ENCODE assay signal across 17 cellular contexts in the genomic region with DNA sequence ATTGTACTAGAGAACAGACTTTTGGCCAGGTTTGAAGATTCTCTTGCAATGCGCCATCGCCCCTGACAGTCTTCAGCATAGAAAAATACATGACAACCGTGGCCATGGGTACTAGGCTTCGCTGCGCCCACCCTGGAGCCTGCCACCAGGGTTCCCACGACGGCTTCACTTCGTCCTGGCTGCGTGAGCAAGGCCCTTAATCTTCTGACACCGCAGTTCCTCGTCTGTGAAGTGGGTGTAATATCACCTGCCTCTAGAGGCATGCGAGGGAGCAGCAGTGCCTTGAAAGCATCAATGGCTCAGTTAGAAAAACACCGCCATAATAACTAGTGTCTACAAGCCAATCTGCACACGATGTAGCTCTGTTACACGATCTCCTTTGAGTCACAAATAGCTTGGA.
A peak's percentile ranks its signal among the peaks of the same experiment; 100 is the strongest.
DNase-seq lines count a peak whose midpoint lies in the region; ATAC-seq, FAIRE-seq and TF ChIP-seq lines count a peak whose summit lies in the region.
"Had no signal": no experiment of that assay in that cellular context is flagged by ENCODE, and none has a peak within 500 bp of the region (broad histone marks: within the 10 kb centered on the region; RNA-seq: fewer than 3 reads in every experiment).

No MANE protein-coding gene starts in this region.

- no peaks in the 10 kb centered on the region for H3K9me3 ChIP-seq in HepG2 (ENCODE audit: low read length)
- no peaks in the 10 kb centered on the region for H3K9me3 ChIP-seq in right lobe of liver
- H3K9me3 ChIP-seq: Peyer's patch had no signal

- H3K36me3 Mint-ChIP-seq in brain, result no peaks in the 10 kb centered on the region
- no peaks in the 10 kb centered on the region for H3K36me3 Mint-ChIP-seq in nephron progenitor cell (ENCODE audit: low read depth)
- H3K36me3 Mint-ChIP-seq: IgD-negative memory B cell had no signal

- no peak overlapping the region for H3K9ac ChIP-seq in HepG2 (ENCODE audit: insufficient read depth, low read depth, low read length)

- H3K27ac Mint-ChIP-seq in brain (peak overlapping the region in 3 of 5 experiments; percentile 20 to 64 (median 36)), nephron progenitor cell (peak overlapping the region; percentile 48)
- H3K27ac Mint-ChIP-seq: IgD-negative memory B cell had no signal

- no peak for FAIRE-seq in HepG2 (lab: Jason Lieb, UNC)
- FAIRE-seq: GM12878, GM18507 had no signal

- in situ Hi-C loops in HepG2 (cut with HindIII; ENCODE audit: extremely low pct_ligation_motif_present, low pct_unique_long_range_greater_than_20kb), result no loop called here

- H3K4me3 Mint-ChIP-seq in brain (no peak overlapping the region), nephron progenitor cell (no peak overlapping the region)
- H3K4me3 Mint-ChIP-seq: IgD-negative memory B cell had no signal

- ATAC-seq in HepG2 (no peak), right lobe of liver (no peak)
- ATAC-seq: GM12878 had no signal

- intact Hi-C loops in HepG2 (cut with micrococcal nuclease; ENCODE audit: unreplicated experiment), result no loop called here
- intact Hi-C loops in right lobe of liver (cut with DNase I), result no loop called here

- H3K4me1 Mint-ChIP-seq in brain (peaks cover 22% of the 10 kb centered on the region), nephron progenitor cell (peaks cover 47% of the 10 kb centered on the region)
- H3K4me1 Mint-ChIP-seq: IgD-negative memory B cell had no signal

- TF ChIP-seq POLR2A in HepG2 (IDR thresholded peaks at IDR 0.05; ENCODE audit: insufficient read depth in 1 of 2, low read depth in 2 of 2, low read length in 2 of 2), result no peak
- TF ChIP-seq POLR2A in right lobe of liver (IDR thresholded peaks at IDR 0.05), result no peak

- peaks cover 7% of the 10 kb centered on the region; the same call in 1 of the 2 replicates for H3K4me1 ChIP-seq in HepG2 (ENCODE audit: insufficient read depth, low read length)
- H3K4me1 ChIP-seq in right lobe of liver, result no peaks in the 10 kb centered on the region
- H3K4me1 ChIP-seq: Peyer's patch had no signal

- H3K27me3 Mint-ChIP-seq in brain (peaks cover 9% of the 10 kb centered on the region), nephron progenitor cell (ENCODE audit: low read depth, poor library complexity) (peaks cover 29% of the 10 kb centered on the region)

- H3K9me3 Mint-ChIP-seq in brain (peaks cover 0 to 3% (median 0%) of the 10 kb centered on the region in 5 experiments), nephron progenitor cell (peaks cover 7% of the 10 kb centered on the region)

- no peak overlapping the region for H3K27ac ChIP-seq in HepG2 (ENCODE audit: extremely low read length, insufficient read depth, low read length)
- no peak overlapping the region for H3K27ac ChIP-seq in right lobe of liver
- H3K27ac ChIP-seq: Peyer's patch had no signal

- H4K20me1 ChIP-seq in HepG2 (ENCODE audit: insufficient read depth, low read length), result no peaks in the 10 kb centered on the region

- DNase-seq in HepG2 (ENCODE audit: low spot score) (no peak), right lobe of liver (no peak), nephron progenitor cell (no peak), NOMO-1 (lab: John Stamatoyannopoulos, UW; ENCODE audit: unreplicated experiment in 2 of 2) (no peak), AG20443 (ENCODE audit: low spot score) (no peak), T-helper 1 cell (no peak), AG08395 (ENCODE audit: low spot score) (no peak)
- DNase-seq: HCEC 1CT, NCI-H1417 treated with DMSO at 0.1 percent for 48 hours, NCI-H2029, NCI-H510A treated with DMSO at 0.1 percent for 48 hours, SHP77 had no signal

- peaks cover 2 to 23% of the 10 kb centered on the region in 2 experiments; a peak in 4 of 5 replicates for H3K27me3 ChIP-seq in HepG2 (ENCODE audit: control insufficient read depth in 1 of 2, insufficient read depth in 2 of 2, low read length in 2 of 2)
- no peaks in the 10 kb centered on the region for H3K27me3 ChIP-seq in right lobe of liver
- H3K27me3 ChIP-seq: Peyer's patch had no signal

- no peak for TF ChIP-seq CTCF in HepG2 (CRISPR knock-in tag; IDR thresholded peaks at IDR 0.05)
- no peak for TF ChIP-seq CTCF in right lobe of liver (IDR thresholded peaks at IDR 0.05)
- no peak for TF ChIP-seq CTCF in brain (conservative IDR thresholded peaks at IDR 0.05)
- TF ChIP-seq CTCF in nephron progenitor cell (IDR thresholded peaks at IDR 0.05), result no peak

- POLR2A ChIA-PET in HepG2 (lab: Yijun Ruan, JAX), result no interaction called here

- no peak overlapping the region for H2AFZ ChIP-seq in HepG2 (ENCODE audit: low read length)

- TF ChIP-seq RAD21 in HepG2 (CRISPR knock-in tag; IDR thresholded peaks at IDR 0.05), result no peak

- BruUV-seq in HepG2 (replicated peaks; lab: Mats Ljungman, UMichigan), result no TSS peak

- WGBS in HepG2 (ENCODE audit: low lambda C conversion rate), result 68% methylated on average over 14 of the region's 15 CpGs
- 67% methylated on average over 5 of the region's 15 CpGs for WGBS in right lobe of liver (ENCODE audit: insufficient coverage, low coverage, low lambda C conversion rate, missing lambda C conversion rate)

- H3K4me2 ChIP-seq in HepG2 (ENCODE audit: low read depth, low read length), result no peak overlapping the region

- H3K36me3 ChIP-seq in HepG2 (replicated peaks in 1 of 2; ENCODE audit: control insufficient read depth in 1 of 2, insufficient read depth in 2 of 2, low read length in 2 of 2) (no peaks in the 10 kb centered on the region), right lobe of liver (no peaks in the 10 kb centered on the region)
- H3K36me3 ChIP-seq: Peyer's patch had no signal

- no peaks in the 10 kb centered on the region for H3K79me2 ChIP-seq in HepG2 (ENCODE audit: insufficient read depth, low read length)

- CTCF ChIA-PET in HepG2 (lab: Yijun Ruan, JAX; ENCODE audit: low intra/inter-chr PET ratio, low total read pairs), result no interaction called here

- no peak for TF ChIP-seq EP300 in HepG2 (IDR thresholded peaks at IDR 0.05; ENCODE audit: low read depth in 2 of 2, low read length in 2 of 2)
- TF ChIP-seq EP300 in HepG2 (CRISPR knock-in tag; IDR thresholded peaks at IDR 0.05; ENCODE audit: borderline replicate concordance), result no peak

- H3K4me3 ChIP-seq in HepG2 (replicated peaks in 1 of 3; ENCODE audit: insufficient read depth in 1 of 3, low read depth in 2 of 3, low read length in 3 of 3) (no peak overlapping the region), right lobe of liver (no peak overlapping the region)
- H3K4me3 ChIP-seq: GM12878, Peyer's patch had no signal

TF ChIP-seq in HepG2, 621 proteins besides CTCF, POLR2A, EP300 and RAD21:
- TF ChIP-seq, protein P1, sequence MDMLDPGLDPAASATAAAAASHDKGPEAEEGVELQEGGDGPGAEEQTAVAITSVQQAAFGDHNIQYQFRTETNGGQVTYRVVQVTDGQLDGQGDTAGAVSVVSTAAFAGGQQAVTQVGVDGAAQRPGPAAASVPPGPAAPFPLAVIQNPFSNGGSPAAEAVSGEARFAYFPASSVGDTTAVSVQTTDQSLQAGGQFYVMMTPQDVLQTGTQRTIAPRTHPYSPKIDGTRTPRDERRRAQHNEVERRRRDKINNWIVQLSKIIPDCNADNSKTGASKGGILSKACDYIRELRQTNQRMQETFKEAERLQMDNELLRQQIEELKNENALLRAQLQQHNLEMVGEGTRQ (IDR thresholded peaks at IDR 0.05; ENCODE audit: low read depth, low read length), result no peak
- TF ChIP-seq, protein P1 (CRISPR knock-in tag; IDR thresholded peaks at IDR 0.05; ENCODE audit: borderline replicate concordance), result no peak
- peak; percentile 42; the same call in 1 of the 2 replicates for TF ChIP-seq ZNF629 (CRISPR knock-in tag; conservative IDR thresholded peaks at IDR 0.05)
